27 cellular contexts compared by ENCODE assay signal in the genomic region with DNA sequence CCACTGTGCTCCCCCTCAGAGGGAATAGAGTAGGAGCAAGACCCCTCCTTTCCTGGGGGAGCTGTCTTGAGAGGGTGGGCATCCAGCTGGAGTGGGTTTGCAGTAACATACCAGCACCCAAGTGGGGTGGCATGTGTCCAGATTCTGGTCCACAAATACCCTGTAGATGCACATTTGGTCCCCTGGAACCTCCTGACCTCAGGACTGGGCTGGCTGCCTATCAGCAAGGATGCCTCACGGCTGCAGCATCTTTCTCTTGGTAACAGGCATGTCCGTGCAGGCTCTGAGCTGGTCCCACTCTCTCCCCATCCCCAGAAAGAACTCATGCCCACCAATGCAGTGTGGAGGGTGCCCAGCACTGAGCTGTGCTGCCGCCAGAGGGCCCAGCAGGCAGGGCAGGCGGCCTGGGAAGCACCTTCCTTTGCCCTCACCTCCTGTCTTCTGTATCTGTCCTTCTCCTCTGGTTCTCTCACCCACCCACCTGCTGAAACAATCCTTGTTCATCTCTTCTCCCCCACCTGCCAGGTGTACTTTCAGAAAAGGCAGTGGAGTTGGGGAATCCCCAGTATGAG. TPM values are rescaled to one million over a fixed set of nuclear protein-coding genes. Genes with fewer than 3 reads are reported as not detected.
DNase-seq lines count a peak whose midpoint lies in the region; ATAC-seq, FAIRE-seq and TF ChIP-seq lines count a peak whose summit lies in the region.
"Had no signal": no experiment of that assay in that cellular context is flagged by ENCODE, and none has a peak within 500 bp of the region (broad histone marks: within the 10 kb centered on the region; RNA-seq: fewer than 3 reads in every experiment).

No MANE protein-coding gene starts in this region.

- FAIRE-seq in K562 (lab: Jason Lieb, UNC), result no peak
- FAIRE-seq: GM19239, kidney had no signal

- H3K4me3 ChIP-seq in left ventricle myocardium inferior, result no peak overlapping the region
- no peak overlapping the region for H3K4me3 ChIP-seq in right cardiac atrium (ENCODE audit: low read length)
- H3K4me3 ChIP-seq in K562, result no peak overlapping the region
- no peak overlapping the region for H3K4me3 ChIP-seq in upper lobe of right lung
- H3K4me3 ChIP-seq: lung, spleen, tibial nerve had no signal

- POLR2A ChIA-PET in K562 (lab: Yijun Ruan, JAX), result interaction anchor here (0.7 to 1.2 kb wide), 2 partner anchors 11 to 233 kb away, joined by 3 read pairs; no protein-coding TSS in a partner anchor

- no peak for TF ChIP-seq RAD21 in K562 (CRISPR knock-in tag; conservative IDR thresholded peaks at IDR 0.05 in 1 of 2, IDR thresholded peaks at IDR 0.05 in 1 of 2)

- 91% methylated on average over 4 of the region's 4 CpGs for WGBS in right cardiac atrium
- WGBS in K562 (ENCODE audit: insufficient coverage, low coverage, missing lambda C conversion rate), result 13% methylated on average over 4 of the region's 4 CpGs

- no peak for DNase-seq in left ventricle myocardium inferior
- no peak for DNase-seq in right cardiac atrium
- peak; percentile 19 for DNase-seq in NAMALWA (ENCODE audit: low spot score)
- no peak for DNase-seq in K562 (ENCODE audit: extremely low read depth in 1 of 4, low spot score in 3 of 4)
- DNase-seq in upper lobe of right lung, result peak; percentile 47
- DNase-seq in dermis blood vessel endothelial cell, result no peak
- DNase-seq in medulla oblongata (ENCODE audit: extremely low spot score), result no peak
- no peak for DNase-seq in ureter (ENCODE audit: low spot score)
- DNase-seq: activated CD4-positive, alpha-beta T cell treated with anti-CD3 and anti-CD28 coated beads for 4 hours; activated naive CD4-positive, alpha-beta T cell treated with anti-CD3 and anti-CD28 coated beads for 36 hours; activated T-cell treated with anti-CD3 and anti-CD28 coated beads, Interleukin-2, amount 50 U/mL, for 48 hours; AML-193; amygdala; kidney; MM.1S; NCI-H187; OCI-M1; SHP77 treated with DMSO at 0.1 percent for 48 hours; spleen; stimulated activated CD4-positive, alpha-beta T cell treated with anti-CD3 and anti-CD28 coated beads, Interleukin-4, amount 100 ng/mL, for 1 hour; stimulated activated naive CD8-positive, alpha-beta T cell treated with anti-CD3 and anti-CD28 coated beads, Interleukin-15, Interleukin-2, amounts not matched to agents 100 U/mL and 50 U/mL, for 24 hours; T-cell had no signal

- CTCF ChIA-PET in K562 (lab: Yijun Ruan, JAX; ENCODE audit: low intra/inter-chr PET ratio), result no interaction called here

- BruUV-seq in K562 (replicated peaks; lab: Mats Ljungman, UMichigan), result no TSS peak

- intact Hi-C loops in left ventricle myocardium inferior (cut with micrococcal nuclease) (no loop called here), right cardiac atrium (cut with DNase I) (no loop called here), K562 (cut with micrococcal nuclease) (no loop called here), upper lobe of right lung (cut with DNase I) (no loop called here)

- no peak for TF ChIP-seq EP300 in K562 (IDR thresholded peaks at IDR 0.05; ENCODE audit: low read length)

- H3K9me3 ChIP-seq in left ventricle myocardium inferior (replicated peaks) (no peaks in the 10 kb centered on the region), right cardiac atrium (ENCODE audit: control insufficient read depth, low read length) (no peaks in the 10 kb centered on the region), K562 (replicated peaks; ENCODE audit: control insufficient read depth, insufficient read depth, low read depth, low read length) (no peaks in the 10 kb centered on the region), upper lobe of right lung (no peaks in the 10 kb centered on the region)
- H3K9me3 ChIP-seq: neutrophil, spleen, tibial nerve had no signal

- TF ChIP-seq CTCF in left ventricle myocardium inferior (IDR thresholded peaks at IDR 0.05; ENCODE audit: borderline replicate concordance), result no peak
- peak; percentile 22 to 46 (median 29); a peak in 5 of 6 replicates for TF ChIP-seq CTCF in K562 (IDR thresholded peaks at IDR 0.05 in 2 of 3, conservative IDR thresholded peaks at IDR 0.05 in 1 of 3; ENCODE audit: insufficient read depth in 2 of 3, low read depth in 1 of 3, low read length in 3 of 3)
- TF ChIP-seq CTCF in upper lobe of right lung (IDR thresholded peaks at IDR 0.05), result no peak

- no peak overlapping the region for H3K9ac ChIP-seq in K562 (ENCODE audit: insufficient read depth in 1 of 2, low read depth in 2 of 2, low read length in 2 of 2)

- ATAC-seq in right cardiac atrium (no peak), K562 (peak; percentile 64), upper lobe of right lung (no peak)
- ATAC-seq: stimulated activated naive CD8-positive, alpha-beta T cell treated with anti-CD3 and anti-CD28 coated beads, Interleukin-15, Interleukin-2, amounts not matched to agents 100 U/mL and 50 U/mL, for 24 hours; T-cell had no signal

- no peaks in the 10 kb centered on the region for H3K9me1 ChIP-seq in K562 (ENCODE audit: control insufficient read depth, insufficient read depth, low read length)

- no peak overlapping the region for H3K4me2 ChIP-seq in K562 (ENCODE audit: insufficient read depth, low read length)

- peak overlapping the region; percentile 84 for H3K27ac ChIP-seq in left ventricle myocardium inferior (replicated peaks)
- no peak overlapping the region for H3K27ac ChIP-seq in right cardiac atrium (ENCODE audit: low read length)
- H3K27ac ChIP-seq in K562 (ENCODE audit: extremely low read depth, low read depth, low read length), result no peak overlapping the region
- H3K27ac ChIP-seq in upper lobe of right lung, result no peak overlapping the region
- H3K27ac ChIP-seq: 22Rv1, neutrophil, spleen had no signal

- H4K20me1 ChIP-seq in K562 (replicated peaks; ENCODE audit: control insufficient read depth, insufficient read depth, low read length), result no peaks in the 10 kb centered on the region

- in situ Hi-C loops in K562 (cut with MboI), result no loop called here

- peaks cover 40% of the 10 kb centered on the region for H3K36me3 ChIP-seq in left ventricle myocardium inferior
- no peaks in the 10 kb centered on the region for H3K36me3 ChIP-seq in K562 (ENCODE audit: control insufficient read depth, insufficient read depth, low read length)
- peaks cover 6% of the 10 kb centered on the region for H3K36me3 ChIP-seq in upper lobe of right lung
- H3K36me3 ChIP-seq: neutrophil, spleen had no signal

- no peak for TF ChIP-seq POLR2A in K562 (conservative IDR thresholded peaks at IDR 0.05)

- no peak overlapping the region for H2AFZ ChIP-seq in K562 (ENCODE audit: low read depth, low read length)

- H3K79me2 ChIP-seq in K562 (ENCODE audit: control insufficient read depth, insufficient read depth, low read length), result no peaks in the 10 kb centered on the region

- H3K27me3 ChIP-seq in left ventricle myocardium inferior (ENCODE audit: low read depth) (no peaks in the 10 kb centered on the region), right cardiac atrium (ENCODE audit: control insufficient read depth, insufficient read depth) (no peaks in the 10 kb centered on the region), K562 (ENCODE audit: control insufficient read depth in 2 of 2, insufficient read depth in 2 of 2, low read length in 2 of 2) (peaks cover 2 to 35% of the 10 kb centered on the region in 2 experiments; a peak in 2 of 5 replicates), upper lobe of right lung (no peaks in the 10 kb centered on the region)
- H3K27me3 ChIP-seq: neutrophil, tibial nerve had no signal

- H3K4me1 ChIP-seq in left ventricle myocardium inferior, result peaks cover 40% of the 10 kb centered on the region
- peaks cover 3% of the 10 kb centered on the region for H3K4me1 ChIP-seq in right cardiac atrium (ENCODE audit: control insufficient read depth, insufficient read depth, low read length)
- H3K4me1 ChIP-seq in K562 (replicated peaks in 1 of 2; ENCODE audit: control insufficient read depth in 2 of 2, insufficient read depth in 2 of 2, low read length in 2 of 2), result peaks cover 2 to 3% of the 10 kb centered on the region in 2 experiments; a peak in 3 of 5 replicates
- peaks cover 22% of the 10 kb centered on the region for H3K4me1 ChIP-seq in upper lobe of right lung
- H3K4me1 ChIP-seq: spleen had no signal

RNA-seq across cellular contexts. Expression of gene ITGB1BP1, which starts 47.4 kb away (rescaled TPM):
- total RNA-seq in left ventricle myocardium inferior (75.6 TPM), right cardiac atrium (100 to 1,000 TPM in 1 of 4 donors, 10 to 100 TPM in 3; 80.5 to 137 (median 84.2) TPM), K562 (2014; rRNA removed) (45.6 and 49.9 TPM in 2 replicates), K562 (2014; rRNA removed; fragmentation: Illumina TruSeq; extraction: Trizol) (45.7 and 56.2 TPM in 2 replicates), K562 (2015; rRNA removed; fragmentation: Illumina TruSeq; extraction: Trizol) (39.2 and 44.1 TPM in 2 replicates), K562 (2021) (94.3 and 99.4 TPM in 2 replicates), upper lobe of right lung (78.2 TPM), dermis blood vessel endothelial cell (41.0 and 52.5 TPM in 2 replicates), ureter (79.5 TPM)
- polyA plus RNA-seq in right cardiac atrium (126 TPM), K562 (2011; rRNA removed) (64.0 and 95.3 TPM in 2 replicates), K562 (2014; fragmentation: Illumina TruSeq; extraction: Trizol) (55.2 and 59.8 TPM in 2 replicates), K562 (2014; fragmentation: Nextera tagmentation; extraction: Ambion mirVana) (10 to 100 TPM; 37.8 to 50.4 TPM), K562 (2014; rRNA removed) (66.3 and 72.1 TPM in 2 replicates)
- 25.1 and 41.2 TPM in 2 replicates for total RNA-seq in K562 (2011; cell fraction: chromatin; rRNA removed; ENCODE audit: low replicate concordance)
- 12.7 and 15.7 TPM in 2 replicates for total RNA-seq in K562 (2011; cell fraction: nucleolus; rRNA removed)
- total RNA-seq in K562 (2011; cell fraction: nucleoplasm; rRNA removed), result 28.8 TPM in 2 replicates
- polyA plus RNA-seq in K562 (2011; cell fraction: cytosol; rRNA removed), result 35.4 and 40.8 TPM in 2 replicates
- polyA plus RNA-seq in K562 (2011; cell fraction: nucleus; rRNA removed), result 28.1 and 35.0 TPM in 2 replicates
- 51.3 and 95.2 TPM in 2 replicates for polyA plus RNA-seq in K562 (2012)
- polyA minus RNA-seq in K562 (2011; rRNA and poly(A)+ RNA removed), result 27.7 and 38.9 TPM in 2 replicates
- polyA minus RNA-seq in K562 (2011; cell fraction: cytosol; rRNA and poly(A)+ RNA removed), result 12.0 and 16.9 TPM in 2 replicates
- 7.1 and 12.2 TPM in 2 replicates for polyA minus RNA-seq in K562 (2011; cell fraction: nucleus; rRNA and poly(A)+ RNA removed)

RNA-seq across cellular contexts. Expression of gene CPSF3, which starts 47.5 kb away (rescaled TPM):
- total RNA-seq in left ventricle myocardium inferior, result 15.6 TPM
- 10 to 100 TPM; 14.1 to 19.7 (median 16.1) TPM for total RNA-seq in right cardiac atrium
- 13.1 TPM for polyA plus RNA-seq in right cardiac atrium
- total RNA-seq in K562 (2011; cell fraction: chromatin; rRNA removed; ENCODE audit: low replicate concordance), result 41.0 and 77.7 TPM in 2 replicates
- total RNA-seq in K562 (2011; cell fraction: nucleolus; rRNA removed), result 20.5 and 21.1 TPM in 2 replicates
- 28.6 and 37.0 TPM in 2 replicates for total RNA-seq in K562 (2011; cell fraction: nucleoplasm; rRNA removed)
- total RNA-seq in K562 (2014; rRNA removed), result 59.8 and 79.0 TPM in 2 replicates
- 117 and 123 TPM in 2 replicates for total RNA-seq in K562 (2014; rRNA removed; fragmentation: Illumina TruSeq; extraction: Trizol)
- 115 and 121 TPM in 2 replicates for total RNA-seq in K562 (2015; rRNA removed; fragmentation: Illumina TruSeq; extraction: Trizol)
- 77.2 and 80.7 TPM in 2 replicates for total RNA-seq in K562 (2021)
- 44.1 and 59.3 TPM in 2 replicates for polyA plus RNA-seq in K562 (2011; rRNA removed)
- 14.8 and 36.5 TPM in 2 replicates for polyA plus RNA-seq in K562 (2011; cell fraction: cytosol; rRNA removed)
- polyA plus RNA-seq in K562 (2011; cell fraction: nucleus; rRNA removed), result 41.1 and 55.6 TPM in 2 replicates
- polyA plus RNA-seq in K562 (2012), result 81.0 and 95.1 TPM in 2 replicates
- polyA plus RNA-seq in K562 (2014; fragmentation: Illumina TruSeq; extraction: Trizol), result 94.5 and 105 TPM in 2 replicates
- 100 to 1,000 TPM in 1 of 2 experiments, 10 to 100 TPM in 1; 98.4 to 151 TPM for polyA plus RNA-seq in K562 (2014; fragmentation: Nextera tagmentation; extraction: Ambion mirVana)
- polyA plus RNA-seq in K562 (2014; rRNA removed), result 54.2 and 55.0 TPM in 2 replicates
- polyA minus RNA-seq in K562 (2011; rRNA and poly(A)+ RNA removed), result 93.3 and 95.1 TPM in 2 replicates
- 47.0 and 49.4 TPM in 2 replicates for polyA minus RNA-seq in K562 (2011; cell fraction: cytosol; rRNA and poly(A)+ RNA removed)
- 28.9 and 47.3 TPM in 2 replicates for polyA minus RNA-seq in K562 (2011; cell fraction: nucleus; rRNA and poly(A)+ RNA removed)
- 23.2 TPM for total RNA-seq in upper lobe of right lung
- total RNA-seq in dermis blood vessel endothelial cell, result 44.1 and 99.6 TPM in 2 replicates
- total RNA-seq in ureter, result 33.2 TPM

Comparison
In these comparisons a context has a peak if more than half of its experiments do, and no peak if none do; other contexts are left out.
1. DNase-seq: peak in NAMALWA (single experiment) and upper lobe of right lung (single experiment); none in left ventricle myocardium inferior (single experiment), right cardiac atrium (0 of 3), K562 (0 of 4), dermis blood vessel endothelial cell (single experiment), medulla oblongata (single experiment) and ureter (single experiment).
2. CTCF ChIP-seq: peak in K562 (3 of 3); none in left ventricle myocardium inferior (single experiment) and upper lobe of right lung (single experiment).